1 cellular context compared by ENCODE assay signal in genomic region chr17:15683135-15683534, GRCh38.
TF ChIP-seq lines count a peak whose summit lies in the region.

No MANE protein-coding gene starts in this region.

TF ChIP-seq in GM12878, 131 proteins besides CTCF, POLR2A, EP300 and RAD21:
- TF ChIP-seq YY1 (IDR thresholded peaks at IDR 0.05; ENCODE audit: low read depth, low read length) = 0 out of 2 replicates have a peak, but pooled peaks have one; percentile 10
